ENCODE assay signal across 8 cellular contexts in the genomic region with DNA sequence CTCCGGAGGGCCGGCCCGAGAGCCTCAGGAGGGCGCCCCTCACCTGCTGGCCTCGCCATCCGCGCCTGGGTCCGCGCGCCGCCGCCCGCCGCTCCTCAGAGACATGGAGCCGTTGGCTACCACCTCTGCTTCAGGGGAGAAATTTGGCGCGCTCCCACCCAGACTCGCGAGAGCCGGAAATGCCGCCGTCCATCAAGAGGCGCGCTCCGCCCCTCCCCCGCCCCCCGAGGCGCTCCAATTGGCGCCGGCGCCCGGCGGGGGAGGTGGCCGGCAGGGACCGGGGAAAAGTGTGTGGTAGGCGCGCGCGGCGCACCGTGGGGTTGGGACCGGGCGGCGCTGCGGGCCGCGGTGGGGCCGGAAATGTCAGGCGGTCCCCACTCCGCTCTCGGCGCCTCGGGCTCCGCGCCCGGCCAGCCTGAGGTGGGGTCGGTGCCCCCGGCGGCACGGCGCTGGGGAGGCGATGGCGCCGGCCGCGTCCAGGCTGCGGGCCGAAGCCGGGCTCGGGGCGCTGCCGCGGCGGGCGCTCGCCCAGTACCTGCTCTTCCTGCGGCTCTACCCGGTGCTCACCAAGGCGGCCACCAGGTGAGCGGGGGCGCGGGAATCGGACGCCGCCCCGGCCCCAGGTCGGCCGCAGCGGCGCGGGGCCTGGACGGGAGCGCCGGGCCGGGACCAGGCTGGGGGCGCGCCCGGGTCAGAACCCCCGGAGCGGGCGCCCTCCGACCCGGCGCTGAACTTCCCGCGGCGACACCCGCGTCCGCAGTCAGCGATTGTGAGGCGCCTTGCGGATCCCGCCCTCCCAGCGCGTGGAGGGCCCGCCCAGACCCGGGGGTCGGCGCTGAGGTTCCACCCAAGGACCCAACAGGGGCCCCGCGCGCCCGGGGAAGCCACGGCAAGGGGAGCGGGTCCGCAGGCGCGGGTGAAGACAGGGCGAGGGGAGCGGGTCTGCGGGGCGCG. TPM values are rescaled to one million over a fixed set of nuclear protein-coding genes. Genes with fewer than 3 reads are reported as not detected.
DNase-seq lines count a peak whose midpoint lies in the region; ATAC-seq and TF ChIP-seq lines count a peak whose summit lies in the region.

TSS of gene POLE (minus strand) at position 132 of the 954 bp plus-strand sequence. CDS start at position 105, 27 bp downstream.
TSS of gene PXMP2 (plus strand) at position 377 of the 954 bp plus-strand sequence. CDS start at position 461, 84 bp downstream.

- peaks cover 9 to 27% (median 10%) of the 10 kb centered on the region in 4 donors for H3K4me1 ChIP-seq in upper lobe of left lung

- no peaks in the 10 kb centered on the region for H3K9me3 ChIP-seq in upper lobe of left lung

- peak in 1 of 4 donors; percentile 67 for TF ChIP-seq POLR2A in upper lobe of left lung (IDR thresholded peaks at IDR 0.05)

- H3K36me3 Mint-ChIP-seq in progenitor cell of endocrine pancreas (ENCODE audit: insufficient read depth), result no peaks in the 10 kb centered on the region

- peak within 1 kb of the TSS; percentile 61 to 100 (median 90) for H3K4me3 ChIP-seq in upper lobe of left lung

- TF ChIP-seq CTCF in progenitor cell of endocrine pancreas (IDR thresholded peaks at IDR 0.05; ENCODE audit: unreplicated experiment) (peak; percentile 17), upper lobe of left lung (IDR thresholded peaks at IDR 0.05) (peak in 5 of 6 experiments; percentile 7 to 49 (median 35))

- TF ChIP-seq EP300 in upper lobe of left lung (IDR thresholded peaks at IDR 0.05), result peak in 1 of 4 donors; percentile 60

- H3K4me1 Mint-ChIP-seq in progenitor cell of endocrine pancreas (ENCODE audit: low read depth), result peaks cover 11% of the 10 kb centered on the region

- H3K27ac ChIP-seq in adipose tissue (ENCODE audit: low read depth, low read length), result no peak within 1 kb of the TSS
- peak within 1 kb of the TSS; percentile 42 to 81 (median 64) for H3K27ac ChIP-seq in upper lobe of left lung

- DNase-seq in NCI-H1694 (lab: John Stamatoyannopoulos, UW) (peak; percentile 82), T-helper 1 cell (peak; percentile 84 to 96 (median 88)), left cardiac atrium (peak; percentile 98), progenitor cell of endocrine pancreas (ENCODE audit: low spot score, unreplicated experiment) (peak; percentile 93), upper lobe of left lung (peak; percentile 94 to 99)

- peak within 1 kb of the TSS; percentile 81 for H3K27ac Mint-ChIP-seq in progenitor cell of endocrine pancreas

- 0 to 1% (median 0%) methylated on average over 80 to 134 of the region's 134 CpGs for WGBS in adipose tissue, 3 donors
- WGBS in upper lobe of left lung, 2 donors, result 0% methylated on average over 30 of the region's 134 CpGs; no CpG with 5 or more reads in 1 of the 2 donors

- intact Hi-C loops in left cardiac atrium (cut with DNase I), result no loop called here

- H3K27me3 ChIP-seq in upper lobe of left lung, result no peaks in the 10 kb centered on the region

- ATAC-seq in GM18499 (IDR thresholded peaks at IDR 0.05; ENCODE audit: insufficient read depth, unreplicated experiment), result peak; percentile 84
- peak; percentile 91 for ATAC-seq in HG02885 (IDR thresholded peaks at IDR 0.05; ENCODE audit: poor library complexity, unreplicated experiment)
- peak; percentile 98 to 99 for ATAC-seq in left cardiac atrium
- ATAC-seq in upper lobe of left lung (ENCODE audit: low FRiP score in 2 of 2), result peak; percentile 100

- peak within 1 kb of the TSS; percentile 73 for H3K4me3 Mint-ChIP-seq in progenitor cell of endocrine pancreas (ENCODE audit: low read depth)

- no peaks in the 10 kb centered on the region for H3K9me3 Mint-ChIP-seq in progenitor cell of endocrine pancreas (ENCODE audit: low read depth)

- H3K36me3 ChIP-seq in upper lobe of left lung, result peaks cover 0 to 3% (median 0%) of the 10 kb centered on the region in 4 donors

- peaks cover 10% of the 10 kb centered on the region for H3K27me3 Mint-ChIP-seq in progenitor cell of endocrine pancreas

RNA-seq across cellular contexts. Expression of gene POLE, which starts in this region (rescaled TPM):
- 10 to 100 TPM; 13.7 to 27.6 (median 15.0) TPM for polyA plus RNA-seq in adipose tissue
- total RNA-seq in left cardiac atrium (10 to 100 TPM in 1 of 2 donors, 1 to 10 TPM in 1; 9.3 to 12.1 TPM), progenitor cell of endocrine pancreas (121 and 129 TPM in 2 replicates), upper lobe of left lung (100 to 1,000 TPM in 1 of 6 donors, 10 to 100 TPM in 5; 16.6 to 228 (median 26.2) TPM)

RNA-seq across cellular contexts. Expression of gene PXMP2, which starts in this region (rescaled TPM):
- 10 to 100 TPM; 30.8 to 76.3 (median 39.6) TPM for polyA plus RNA-seq in adipose tissue
- 10 to 100 TPM; 27.2 to 32.7 TPM for total RNA-seq in left cardiac atrium
- total RNA-seq in progenitor cell of endocrine pancreas, result 24.4 and 25.0 TPM in 2 replicates
- total RNA-seq in upper lobe of left lung, result 10 to 100 TPM; 16.8 to 41.7 (median 20.9) TPM
